21 cellular contexts compared by ENCODE assay signal in the genomic region with DNA sequence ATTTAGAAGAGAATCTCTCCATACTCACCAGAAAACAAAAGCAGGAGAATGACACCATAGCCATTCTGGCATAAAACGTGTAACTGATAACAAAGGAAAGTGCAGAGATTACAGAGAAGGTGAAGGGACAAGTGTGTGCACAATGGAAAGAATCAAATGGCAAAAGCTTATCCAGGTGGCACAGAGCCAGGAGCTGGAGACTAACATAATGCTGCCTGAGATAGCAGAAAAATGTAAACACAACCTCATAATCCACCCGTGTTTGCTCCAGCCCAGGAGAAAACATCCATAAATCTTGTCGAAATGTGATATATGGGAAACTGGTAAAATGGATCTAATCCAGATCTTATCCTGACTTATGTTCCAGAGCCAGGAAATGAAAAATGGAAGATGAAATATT.
A peak's percentile ranks its signal among the peaks of the same experiment; 100 is the strongest.
DNase-seq lines count a peak whose midpoint lies in the region; TF ChIP-seq lines count a peak whose summit lies in the region.
"Had no signal": no experiment of that assay in that cellular context is flagged by ENCODE, and none has a peak within 500 bp of the region (broad histone marks: within the 10 kb centered on the region; RNA-seq: fewer than 3 reads in every experiment).

No MANE protein-coding gene starts in this region.

- peaks cover 6% of the 10 kb centered on the region for H3K27me3 Mint-ChIP-seq in neural progenitor cell (ENCODE audit: insufficient read depth, low read depth)
- H3K27me3 Mint-ChIP-seq: brain had no signal

- H3K9me3 Mint-ChIP-seq in neural progenitor cell, result peaks cover 7% of the 10 kb centered on the region
- H3K9me3 Mint-ChIP-seq: stimulated activated naive CD8-positive, alpha-beta T cell treated with anti-CD3 and anti-CD28 coated beads, Interleukin-15, amount 100 ng/mL, for 72 hours had no signal

- DNase-seq in NCI-H1092 treated with DMSO at 0.1 percent for 48 hours (lab: John Stamatoyannopoulos, UW), result peak; percentile 3
- DNase-seq in NCI-H1092 (lab: John Stamatoyannopoulos, UW), result no peak
- peak; percentile 28 for DNase-seq in NCI-H748 treated with DMSO at 0.1 percent for 48 hours (lab: John Stamatoyannopoulos, UW)
- DNase-seq in fibroblast of pulmonary artery (ENCODE audit: low read depth), result peak; percentile 70
- no peak for DNase-seq in neural progenitor cell (ENCODE audit: low spot score)
- no peak for DNase-seq in NCI-H345 (lab: John Stamatoyannopoulos, UW)
- DNase-seq in activated T-cell treated with anti-CD3 and anti-CD28 coated beads for 4 hours, result no peak
- no peak for DNase-seq in ecto neural progenitor cell (ENCODE audit: low spot score)
- DNase-seq: 8988T; activated naive CD4-positive, alpha-beta T cell treated with anti-CD3 and anti-CD28 coated beads, Interleukin-2, amount 50 U/mL, for 16 hours; activated T-cell treated with anti-CD3 and anti-CD28 coated beads, Interleukin-2, amount 50 U/mL, for 1 hour; C1 segment of cervical spinal cord; effector CD4-positive, alpha-beta T cell; HCEC 1CT; kidney; NCI-H2107; NCI-H774; stimulated activated naive CD8-positive, alpha-beta T cell treated with anti-CD3 and anti-CD28 coated beads, Interleukin-15, amount 100 ng/mL, for 72 hours; SW 1271 had no signal

- no peaks in the 10 kb centered on the region for H3K9me3 ChIP-seq in neural progenitor cell (ENCODE audit: low read depth)
- H3K9me3 ChIP-seq: neutrophil had no signal

- H3F3A ChIP-seq in neural progenitor cell (ENCODE audit: low read depth), result no peaks in the 10 kb centered on the region

- H3K4me1 ChIP-seq in neural progenitor cell, result no peaks in the 10 kb centered on the region

- H3K27ac ChIP-seq in neural progenitor cell, result no peak overlapping the region
- H3K27ac ChIP-seq: neutrophil had no signal

- H3K27me3 ChIP-seq in neural progenitor cell, result no peaks in the 10 kb centered on the region
- H3K27me3 ChIP-seq: neutrophil had no signal

- H4K20me1 ChIP-seq in neural progenitor cell (ENCODE audit: low read depth), result no peaks in the 10 kb centered on the region

- H3K79me2 ChIP-seq in neural progenitor cell (ENCODE audit: low read depth), result no peaks in the 10 kb centered on the region

- no peak for TF ChIP-seq CTCF in fibroblast of pulmonary artery (IDR thresholded peaks at IDR 0.05; ENCODE audit: low read length, missing control alignments)
- TF ChIP-seq CTCF in neural progenitor cell (IDR thresholded peaks at IDR 0.05), result no peak

- H3K9ac ChIP-seq in neural progenitor cell, result no peak overlapping the region

- H3K4me3 ChIP-seq in fibroblast of pulmonary artery (replicated peaks; ENCODE audit: low read depth, low read length), result no peak overlapping the region
- no peak overlapping the region for H3K4me3 ChIP-seq in neural progenitor cell

- no peaks in the 10 kb centered on the region for H3K36me3 ChIP-seq in neural progenitor cell
- H3K36me3 ChIP-seq: neutrophil had no signal

- peak overlapping the region; percentile 0 for H3K27ac Mint-ChIP-seq in neural progenitor cell
- H3K27ac Mint-ChIP-seq: stimulated activated naive CD8-positive, alpha-beta T cell treated with anti-CD3 and anti-CD28 coated beads, Interleukin-15, amount 100 ng/mL, for 72 hours had no signal

- no peak overlapping the region for H3K4me2 ChIP-seq in neural progenitor cell

- H3K4me3 Mint-ChIP-seq in neural progenitor cell, result no peak overlapping the region
- H3K4me3 Mint-ChIP-seq: brain; stimulated activated naive CD8-positive, alpha-beta T cell treated with anti-CD3 and anti-CD28 coated beads, Interleukin-15, amount 100 ng/mL, for 72 hours had no signal

- no peaks in the 10 kb centered on the region for H3K36me3 Mint-ChIP-seq in neural progenitor cell
- H3K36me3 Mint-ChIP-seq: brain had no signal

- peaks cover 24% of the 10 kb centered on the region for H3K4me1 Mint-ChIP-seq in neural progenitor cell
- H3K4me1 Mint-ChIP-seq: stimulated activated naive CD8-positive, alpha-beta T cell treated with anti-CD3 and anti-CD28 coated beads, Interleukin-15, amount 100 ng/mL, for 72 hours had no signal

- no peak overlapping the region for H2AFZ ChIP-seq in neural progenitor cell (replicated peaks)

Comparison
In these comparisons a context has a peak if more than half of its experiments do, and no peak if none do; other contexts are left out.
1. DNase-seq: peak in NCI-H1092 treated with DMSO at 0.1 percent for 48 hours (single experiment), NCI-H748 treated with DMSO at 0.1 percent for 48 hours (single experiment) and fibroblast of pulmonary artery (single experiment); none in NCI-H1092 (single experiment), neural progenitor cell (single experiment), NCI-H345 (single experiment), activated T-cell treated with anti-CD3 and anti-CD28 coated beads for 4 hours (single experiment) and ecto neural progenitor cell (single experiment).